In genomic region chr16:11609474-11610120, GRCh38 we compare ENCODE assay signal across 1 cellular context.
TF ChIP-seq lines count a peak whose summit lies in the region.

No MANE protein-coding gene starts in this region.

TF ChIP-seq in GM12878, 131 proteins besides CTCF, POLR2A, EP300 and RAD21:
- TF ChIP-seq YY1 (IDR thresholded peaks at IDR 0.05; ENCODE audit: low read depth, low read length) (no peak), PAX5 (IDR thresholded peaks at IDR 0.05; ENCODE audit: borderline replicate concordance, low read depth, low read length) (0 out of 2 replicates have a peak, but pooled peaks have one; percentile 24)
